8 cellular contexts compared by ENCODE assay signal in genomic region chr12:57213068-57213715, GRCh38. TPM values are rescaled to one million over a fixed set of nuclear protein-coding genes. Genes with fewer than 3 reads are reported as not detected.
DNase-seq lines count a peak whose midpoint lies in the region; ATAC-seq and TF ChIP-seq lines count a peak whose summit lies in the region.

No MANE protein-coding gene starts in this region.

- H3F3A ChIP-seq in PC-9 (ENCODE audit: insufficient read depth, low read depth) = peaks cover 20% of the 10 kb centered on the region

- peaks cover 28 to 40% (median 34%) of the 10 kb centered on the region in 7 donors for H3K4me1 Mint-ChIP-seq in naive thymus-derived CD4-positive, alpha-beta T cell

- peak overlapping the region in 8 of 10 donors; percentile 5 to 42 (median 24) for H3K4me3 Mint-ChIP-seq in naive thymus-derived CD4-positive, alpha-beta T cell

- peak overlapping the region; percentile 78 for H3K4me2 ChIP-seq in PC-9

- no peaks in the 10 kb centered on the region for H3K36me3 Mint-ChIP-seq in naive thymus-derived CD4-positive, alpha-beta T cell

- no peak overlapping the region for H2AFZ ChIP-seq in PC-9

- TF ChIP-seq CTCF in GM12874 (IDR thresholded peaks at IDR 0.05; ENCODE audit: insufficient read depth, low read depth, low read length) (peak; percentile 94), PC-9 (conservative IDR thresholded peaks at IDR 0.05) (peak; percentile 92), epithelial cell of proximal tubule (conservative IDR thresholded peaks at IDR 0.05; ENCODE audit: low read depth, low read length) (peak; percentile 96)

- H3K9me3 ChIP-seq in PC-9 (ENCODE audit: insufficient read depth, low read depth) = no peaks in the 10 kb centered on the region
- no peaks in the 10 kb centered on the region for H3K9me3 ChIP-seq in naive thymus-derived CD4-positive, alpha-beta T cell (ENCODE audit: control insufficient read depth in 2 of 3, low read length in 3 of 3)

- CTCF ChIA-PET in PC-9 (lab: Charles Lee) = interaction anchor here (0.6 to 2.0 kb wide), 9 partner anchors 17 to 1108 kb away, joined by 3 to 30 read pairs (median 9); partner anchors contain the start of genes SHMT2 and STAT6
- CTCF ChIA-PET in naive thymus-derived CD4-positive, alpha-beta T cell (lab: Charles Lee) = interaction anchor here (0.6 to 5.3 kb wide), 14 partner anchors 10 to 823 kb away, joined by 3 to 156 read pairs (median 4); partner anchors contain the start of genes SHMT2 and STAC3

- in situ Hi-C loops in KBM-7 (cut with MboI; ENCODE audit: low pct_unique_long_range_greater_than_20kb, low sequenced_read_pairs) = no loop called here

- H3K9me2 ChIP-seq in PC-9 (ENCODE audit: insufficient read depth) = no peaks in the 10 kb centered on the region

- BruUV-seq in PC-9 (replicated peaks; lab: Mats Ljungman, UMichigan) = TSS peak; percentile 25

- POLR2A ChIA-PET in PC-9 (lab: Charles Lee; ENCODE audit: unreplicated experiment) = interaction anchor here (0.6 to 1.1 kb wide), 6 partner anchors 17 to 262 kb away, joined by 3 to 33 read pairs (median 16); partner anchors contain the start of gene LRP1
- POLR2A ChIA-PET in naive thymus-derived CD4-positive, alpha-beta T cell (lab: Charles Lee) = interaction anchor here (1.2 to 3.0 kb wide), 4 partner anchors 16 to 29 kb away, joined by 6 to 23 read pairs (median 14); partner anchors contain the start of gene SHMT2

- H4K20me1 ChIP-seq in PC-9 (ENCODE audit: insufficient read depth) = no peaks in the 10 kb centered on the region

- H3K4me3 ChIP-seq in PC-9 (peak overlapping the region; percentile 36; the same call in 1 of the 2 replicates), epithelial cell of proximal tubule (ENCODE audit: low read depth, low read length) (no peak overlapping the region)
- no peak overlapping the region for H3K4me3 ChIP-seq in naive thymus-derived CD4-positive, alpha-beta T cell (ENCODE audit: low read length)

- H3K9me3 Mint-ChIP-seq in naive thymus-derived CD4-positive, alpha-beta T cell = no peaks in the 10 kb centered on the region

- peak overlapping the region in 4 of 9 donors; percentile 10 to 90 (median 50) for H3K27ac Mint-ChIP-seq in naive thymus-derived CD4-positive, alpha-beta T cell

- DNase-seq in KBM-7 (peak; percentile 92), PC-9 (peak; percentile 69 to 92), epithelial cell of proximal tubule (ENCODE audit: low read depth) (peak; percentile 9)
- peak; percentile 89 for DNase-seq in activated T-cell treated with anti-CD3 and anti-CD28 coated beads, Interleukin-2, amount 50 U/mL, for 1 hour
- DNase-seq in naive thymus-derived CD4-positive, alpha-beta T cell = peak; percentile 67 to 86 (median 81)
- peak; percentile 69 to 87 (median 78) for DNase-seq in stimulated activated naive CD4-positive, alpha-beta T cell (lab: John Stamatoyannopoulos, UW)

- H3K27ac ChIP-seq in PC-9 = peak overlapping the region; percentile 60
- no peak overlapping the region for H3K27ac ChIP-seq in naive thymus-derived CD4-positive, alpha-beta T cell (ENCODE audit: low read depth, low read length)

- H3K36me3 ChIP-seq in PC-9 (ENCODE audit: low read depth) = no peaks in the 10 kb centered on the region
- no peaks in the 10 kb centered on the region for H3K36me3 ChIP-seq in naive thymus-derived CD4-positive, alpha-beta T cell (ENCODE audit: control insufficient read depth in 2 of 3, insufficient read depth in 3 of 3, low read length in 3 of 3)

- peak; percentile 84 for ATAC-seq in naive thymus-derived CD4-positive, alpha-beta T cell
- no peak for ATAC-seq in HG03095 (IDR thresholded peaks at IDR 0.05; ENCODE audit: unreplicated experiment)

- H3K4me1 ChIP-seq in PC-9 (replicated peaks; ENCODE audit: insufficient read depth) = peaks cover 17% of the 10 kb centered on the region
- H3K4me1 ChIP-seq in naive thymus-derived CD4-positive, alpha-beta T cell (ENCODE audit: control insufficient read depth in 2 of 2, insufficient read depth in 2 of 2, low read length in 2 of 2) = peaks cover 27 to 34% of the 10 kb centered on the region in 2 donors

- intact Hi-C loops in PC-9 (cut with micrococcal nuclease; ENCODE audit: unreplicated experiment) = loop anchor here (1.0 to 2.0 kb wide), 3 partner anchors 26 to 240 kb away; no protein-coding TSS in a partner anchor
- intact Hi-C loops in naive thymus-derived CD4-positive, alpha-beta T cell (cut with micrococcal nuclease) = loop anchor here (1.0 to 2.0 kb wide), 3 partner anchors 26 to 250 kb away; no protein-coding TSS in a partner anchor

- no peaks in the 10 kb centered on the region for H3K27me3 ChIP-seq in PC-9 (ENCODE audit: insufficient read depth, low read depth)
- peaks cover 9 to 41% of the 10 kb centered on the region in 2 donors for H3K27me3 ChIP-seq in naive thymus-derived CD4-positive, alpha-beta T cell (ENCODE audit: control insufficient read depth in 2 of 2, insufficient read depth in 2 of 2, low read length in 2 of 2)

- H3K79me2 ChIP-seq in PC-9 (ENCODE audit: low read depth) = no peaks in the 10 kb centered on the region

- peaks cover 38 to 45% (median 40%) of the 10 kb centered on the region in 5 donors for H3K27me3 Mint-ChIP-seq in naive thymus-derived CD4-positive, alpha-beta T cell

RNA-seq across cellular contexts. Expression of gene NXPH4, which starts 3.4 kb away (rescaled TPM):
- 20.3 and 20.6 TPM in 2 replicates for total RNA-seq in PC-9 (2021)
- total RNA-seq in epithelial cell of proximal tubule = not detected in 2 replicates
- under 1 TPM in 1 of 5 experiments, not detected in 4; 0.31 TPM for total RNA-seq in naive thymus-derived CD4-positive, alpha-beta T cell
- polyA plus RNA-seq in naive thymus-derived CD4-positive, alpha-beta T cell = not detected

RNA-seq across cellular contexts. Expression of gene SHMT2, which starts 16.3 kb away (rescaled TPM):
- total RNA-seq in PC-9 (2021) (220 and 227 TPM in 2 replicates), epithelial cell of proximal tubule (118 and 258 TPM in 2 replicates)
- 100 to 1,000 TPM in 1 of 5 experiments, 10 to 100 TPM in 4; 21.7 to 175 (median 36.1) TPM for total RNA-seq in naive thymus-derived CD4-positive, alpha-beta T cell
- 10 to 100 TPM; 29.7 to 40.4 TPM for polyA plus RNA-seq in naive thymus-derived CD4-positive, alpha-beta T cell

RNA-seq across cellular contexts. Expression of gene STAC3, which starts 37.8 kb away (rescaled TPM):
- 1.3 and 2.2 TPM in 2 replicates for total RNA-seq in PC-9 (2021)
- not detected in 2 replicates for total RNA-seq in epithelial cell of proximal tubule
- total RNA-seq in naive thymus-derived CD4-positive, alpha-beta T cell = 1 to 10 TPM; 2.5 to 7.3 (median 5.6) TPM
- not detected for polyA plus RNA-seq in naive thymus-derived CD4-positive, alpha-beta T cell

Comparison
In these comparisons a context has a peak if more than half of its experiments do, and no peak if none do; other contexts are left out.
1. DNase-seq: peak in every context shown above with its lines; median percentile 92 in KBM-7; 89 in activated T-cell treated with anti-CD3 and anti-CD28 coated beads, Interleukin-2, amount 50 U/mL, for 1 hour; 81 in naive thymus-derived CD4-positive, alpha-beta T cell; 80 in PC-9; 78 in stimulated activated naive CD4-positive, alpha-beta T cell; 9 in epithelial cell of proximal tubule.
2. RNA of gene NXPH4, which starts 3.4 kb away (total RNA-seq): 20.3 to 20.6 TPM in PC-9; not detected in epithelial cell of proximal tubule and 0.31 TPM in naive thymus-derived CD4-positive, alpha-beta T cell; every median in the first group is over 10 times any median in the second.
3. Peak in every context shown above with its lines, with median percentiles within 50 percentile points of each other: CTCF ChIP-seq.